10 cellular contexts compared by ENCODE assay signal in genomic region chr1:231564373-231564772, GRCh38.
"Had no signal": no experiment of that assay in that cellular context is flagged by ENCODE, and none has a peak within 500 bp of the region (broad histone marks: within the 10 kb centered on the region; RNA-seq: fewer than 3 reads in every experiment).

No MANE protein-coding gene starts in this region.

- H3K9ac ChIP-seq: GM23248, KMS-11 had no signal

- ATAC-seq: HCT116 had no signal

- H3K4me1 ChIP-seq: HAP-1 had no signal

- H2AFZ ChIP-seq: GM23248 had no signal

- DNase-seq: GM23248, GOT3, H7, IMR-90, Karpas-422, KBM-7 had no signal

- H3K9me3 ChIP-seq: HAP-1 had no signal

- H3K4me2 ChIP-seq: KMS-11 had no signal

- H3K4me3 ChIP-seq: GM23248, HAP-1 had no signal

- FAIRE-seq: HTR-8/SVneo had no signal

- H3K27ac ChIP-seq: GM23248, KMS-11 had no signal
